8 cellular contexts compared by ENCODE assay signal in genomic region chr17:17416007-17416399, GRCh38.
A peak's percentile ranks its signal among the peaks of the same experiment; 100 is the strongest.
DNase-seq lines count a peak whose midpoint lies in the region; ATAC-seq and TF ChIP-seq lines count a peak whose summit lies in the region.

No MANE protein-coding gene starts in this region.

- H3K36me3 Mint-ChIP-seq in naive thymus-derived CD8-positive, alpha-beta T cell, result no peaks in the 10 kb centered on the region
- H3K36me3 Mint-ChIP-seq in glutamatergic neuron (ENCODE audit: unreplicated experiment), result peaks cover 8% of the 10 kb centered on the region

- no peaks in the 10 kb centered on the region for H3F3A ChIP-seq in Loucy (ENCODE audit: low read depth)

- H3K36me3 ChIP-seq in Loucy (ENCODE audit: insufficient read depth, low read length), result no peaks in the 10 kb centered on the region

- H3K9ac ChIP-seq in Loucy (ENCODE audit: low read depth, low read length, poor library complexity, severe bottlenecking), result peak overlapping the region; percentile 5

- peak overlapping the region in 6 of 10 donors; percentile 23 to 86 (median 72) for H3K27ac Mint-ChIP-seq in naive thymus-derived CD8-positive, alpha-beta T cell
- H3K27ac Mint-ChIP-seq in glutamatergic neuron (ENCODE audit: unreplicated experiment), result no peak overlapping the region

- peak overlapping the region; percentile 44 for H3K4me2 ChIP-seq in Loucy (ENCODE audit: low read depth, low read length, poor library complexity, severe bottlenecking)

- H2AFZ ChIP-seq in Loucy (ENCODE audit: low read length), result peak overlapping the region; percentile 70

- H3K9me2 ChIP-seq in Loucy (replicated peaks; ENCODE audit: low read depth, low read length), result no peaks in the 10 kb centered on the region

- H3K4me3 ChIP-seq in Loucy (ENCODE audit: low read length, poor library complexity, severe bottlenecking) (no peak overlapping the region), dorsolateral prefrontal cortex (no peak overlapping the region)

- peak overlapping the region in 57 of 59 donors; percentile 27 to 92 (median 73) for H3K27ac ChIP-seq in dorsolateral prefrontal cortex

- TF ChIP-seq CTCF in Loucy (conservative IDR thresholded peaks at IDR 0.05; ENCODE audit: low read length), result no peak
- no peak for TF ChIP-seq CTCF in dorsolateral prefrontal cortex (IDR thresholded peaks at IDR 0.05 in 54 of 56, conservative IDR thresholded peaks at IDR 0.05 in 2 of 56; ENCODE audit: low read depth in 1 of 56, partially characterized antibody in 56 of 56)
- no peak for TF ChIP-seq CTCF in glutamatergic neuron (IDR thresholded peaks at IDR 0.05; ENCODE audit: partially characterized antibody, unreplicated experiment)

- H3K4me3 Mint-ChIP-seq in naive thymus-derived CD8-positive, alpha-beta T cell, result peak overlapping the region in 3 of 10 donors; percentile 7 to 58 (median 34)
- no peak overlapping the region for H3K4me3 Mint-ChIP-seq in glutamatergic neuron (ENCODE audit: unreplicated experiment)

- no peaks in the 10 kb centered on the region for H4K20me1 ChIP-seq in Loucy (ENCODE audit: insufficient read depth, low read length, poor library complexity, severe bottlenecking)

- no peaks in the 10 kb centered on the region for H3K9me3 ChIP-seq in Loucy (ENCODE audit: insufficient read depth, low read depth, low read length)

- POLR2A ChIA-PET in naive thymus-derived CD8-positive, alpha-beta T cell (lab: Charles Lee), result interaction anchor here (0.7 to 1.7 kb wide), 5 partner anchors 9 to 80 kb away, joined by 3 to 7 read pairs (median 4); partner anchors contain the start of gene RASD1

- no peaks in the 10 kb centered on the region for H3K79me2 ChIP-seq in Loucy (ENCODE audit: insufficient read depth, low read length)

- peaks cover 49% of the 10 kb centered on the region for H3K4me1 ChIP-seq in Loucy (ENCODE audit: insufficient read depth, low read length, poor library complexity, severe bottlenecking)

- H3K27me3 Mint-ChIP-seq in naive thymus-derived CD8-positive, alpha-beta T cell, result no peaks in the 10 kb centered on the region
- H3K27me3 Mint-ChIP-seq in glutamatergic neuron (ENCODE audit: unreplicated experiment), result peaks cover 11% of the 10 kb centered on the region

- ATAC-seq in naive thymus-derived CD8-positive, alpha-beta T cell, result peak; percentile 52 to 72
- ATAC-seq in HG03159 (IDR thresholded peaks at IDR 0.05; ENCODE audit: unreplicated experiment) (no peak), GM21447 (IDR thresholded peaks at IDR 0.05; ENCODE audit: unreplicated experiment) (no peak)

- intact Hi-C loops in dorsolateral prefrontal cortex (cut with DNase I), result loop anchor here (2.0 to 5.0 kb wide), 4 partner anchors 35 to 175 kb away; partner anchors contain the start of gene PEMT (in 1 of the 2)

- DNase-seq in Daoy (ENCODE audit: low read depth) (peak; percentile 75), SIG-M5 treated with dmso at 0.1 percent for 504 hours (lab: John Stamatoyannopoulos, UW; ENCODE audit: unreplicated experiment) (peak; percentile 82), dorsolateral prefrontal cortex (peak in 1 of 10 donors; percentile 52), glutamatergic neuron (no peak)
- peak in 6 of 10 donors; percentile 9 to 58 (median 36) for DNase-seq in naive thymus-derived CD8-positive, alpha-beta T cell

- peaks cover 14 to 22% (median 18%) of the 10 kb centered on the region in 4 donors for H3K4me1 Mint-ChIP-seq in naive thymus-derived CD8-positive, alpha-beta T cell
- H3K4me1 Mint-ChIP-seq in glutamatergic neuron (ENCODE audit: low read depth, unreplicated experiment), result peaks cover 18% of the 10 kb centered on the region

- H3K9me3 Mint-ChIP-seq in naive thymus-derived CD8-positive, alpha-beta T cell, result no peaks in the 10 kb centered on the region
- peaks cover 11% of the 10 kb centered on the region for H3K9me3 Mint-ChIP-seq in glutamatergic neuron (ENCODE audit: unreplicated experiment)

- no peaks in the 10 kb centered on the region for H3K27me3 ChIP-seq in Loucy (ENCODE audit: insufficient read depth, low read length, poor library complexity, severe bottlenecking)
- peaks cover 0 to 13% (median 0%) of the 10 kb centered on the region in 45 donors for H3K27me3 ChIP-seq in dorsolateral prefrontal cortex

Comparison
In these comparisons a context has a peak if more than half of its experiments do, and no peak if none do; other contexts are left out.
1. ATAC-seq: peak in naive thymus-derived CD8-positive, alpha-beta T cell (2 of 2); none in HG03159 (single experiment) and GM21447 (single experiment).